Comparison of ENCODE assay signal across 8 cellular contexts in genomic region chr17:83051423-83052240, GRCh38. TPM values are rescaled to one million over a fixed set of nuclear protein-coding genes. Genes with fewer than 3 reads are reported as not detected.
A peak's percentile ranks its signal among the peaks of the same experiment; 100 is the strongest.
DNase-seq lines count a peak whose midpoint lies in the region; ATAC-seq and TF ChIP-seq lines count a peak whose summit lies in the region.

No MANE protein-coding gene starts in this region.

- intact Hi-C loops in left colon (cut with DNase I, micrococcal nuclease) = no loop called here

- peak; percentile 98 to 100 for DNase-seq in AML-193 (lab: John Stamatoyannopoulos, UW)
- peak; percentile 93 for DNase-seq in NCI-H510A treated with DMSO at 0.1 percent for 48 hours (lab: John Stamatoyannopoulos, UW)
- peak; percentile 96 to 97 for DNase-seq in activated CD4-positive, alpha-beta T cell treated with anti-CD3 and anti-CD28 coated beads for 4 hours
- peak; percentile 97 for DNase-seq in left colon
- peak; percentile 97 to 98 for DNase-seq in stimulated activated CD4-positive, alpha-beta T cell treated with anti-CD3 and anti-CD28 coated beads, Interleukin-1b, Interleukin-23, amount 100 ng/mL, for 4 hours (ENCODE audit: low read depth in 2 of 2)

- TF ChIP-seq POLR2A in GM19099 (IDR thresholded peaks at IDR 0.05; ENCODE audit: extremely low read depth, insufficient read length, low read depth) = peak; percentile 83

- peak; percentile 77 for ATAC-seq in HG03378 (IDR thresholded peaks at IDR 0.05; ENCODE audit: unreplicated experiment)
- peak; percentile 92 for ATAC-seq in left colon

- peak overlapping the region; percentile 73 for H3K27ac ChIP-seq in cingulate gyrus (ENCODE audit: low read depth, low read length)

RNA-seq across cellular contexts. Expression of gene METRNL, which starts 27.8 kb away (rescaled TPM):
- 100 to 1,000 TPM in 1 of 2 donors, 10 to 100 TPM in 1; 96.7 to 133 TPM for total RNA-seq in left colon

Comparison
In these comparisons a context has a peak if more than half of its experiments do, and no peak if none do; other contexts are left out.
1. Peak in every context shown above with its lines: DNase-seq, ATAC-seq and H3K27ac ChIP-seq.